In the genomic region with DNA sequence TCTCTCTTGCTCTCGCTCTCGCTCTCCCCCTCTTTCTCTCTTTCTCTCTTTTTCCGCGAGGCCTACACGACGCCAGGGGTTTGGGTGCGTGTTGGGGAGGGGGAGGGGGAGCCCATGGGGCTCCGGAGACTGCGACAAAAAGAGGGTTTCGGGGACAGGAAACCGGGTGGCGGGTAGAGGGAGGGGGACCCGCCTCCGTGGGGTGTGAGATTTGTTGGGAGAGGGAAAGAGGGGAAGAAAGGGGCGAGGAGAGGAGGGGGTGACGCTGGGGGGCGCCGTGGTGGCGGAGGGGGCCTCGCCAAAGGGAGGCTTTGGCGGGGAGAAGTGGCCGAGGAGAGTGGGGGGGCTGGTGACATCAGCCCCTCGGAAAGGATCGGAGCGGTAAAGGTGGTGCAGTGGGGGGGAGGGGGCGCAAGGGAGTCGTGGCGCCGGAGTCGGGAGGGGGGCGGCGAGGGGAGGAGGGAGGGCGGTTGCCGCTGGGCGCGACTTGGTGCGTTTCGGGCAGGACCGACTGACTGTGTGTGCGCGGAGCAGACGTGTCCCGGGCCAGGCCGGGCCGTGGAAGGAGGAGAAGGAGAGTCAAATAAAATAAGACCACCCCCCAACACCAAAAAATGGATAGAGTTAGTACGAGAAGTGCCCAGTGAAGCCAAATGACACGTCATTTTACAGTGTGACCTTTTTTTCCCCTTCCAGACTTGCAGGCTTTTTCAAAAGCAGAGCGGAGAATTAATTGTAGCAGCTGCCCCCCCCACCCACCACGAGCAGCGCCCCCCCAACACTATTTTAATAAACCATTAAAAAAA, we compare ENCODE assay signal across 8 cellular contexts. TPM values are rescaled to one million over a fixed set of nuclear protein-coding genes. Genes with fewer than 3 reads are reported as not detected.
DNase-seq lines count a peak whose midpoint lies in the region; ATAC-seq and TF ChIP-seq lines count a peak whose summit lies in the region.

No MANE protein-coding gene starts in this region.

- peaks cover 48 to 65% (median 53%) of the 10 kb centered on the region in 10 experiments for H3K4me1 ChIP-seq in BLaER1 treated with 17β-estradiol and CSF1 and Interleukin-3, amounts not matched to agents 10 nM and 100 nM
- H3K4me1 ChIP-seq in HAP-1 = peaks cover 25% of the 10 kb centered on the region

- no peaks in the 10 kb centered on the region for H3K27me3 ChIP-seq in BLaER1 treated with 17β-estradiol and CSF1 and Interleukin-3, amounts not matched to agents 10 nM and 100 nM
- H3K27me3 ChIP-seq in HAP-1 (ENCODE audit: low read depth) = no peaks in the 10 kb centered on the region

- peak overlapping the region; percentile 86 to 98 (median 95) for H3K27ac ChIP-seq in BLaER1 treated with 17β-estradiol and CSF1 and Interleukin-3, amounts not matched to agents 10 nM and 100 nM

- DNase-seq in HAP-1 (ENCODE audit: low spot score in 2 of 2) (peak; percentile 70 to 90), NCI-H2227 (lab: John Stamatoyannopoulos, UW; ENCODE audit: unreplicated experiment) (peak; percentile 78), choroid plexus epithelial cell (ENCODE audit: low read depth) (peak; percentile 51), left lobe of liver (ENCODE audit: low spot score) (peak; percentile 69)
- peak; percentile 71 to 76 for DNase-seq in activated CD4-positive, alpha-beta T cell treated with anti-CD3 and anti-CD28 coated beads for 4 hours
- DNase-seq in stimulated activated CD4-positive, alpha-beta T cell treated with anti-CD3 and anti-CD28 coated beads, Interleukin-2, amount 100 ng/mL, for 48 hours = peak; percentile 61 to 66

- peaks cover 10 to 37% (median 24%) of the 10 kb centered on the region in 11 experiments; a peak in 21 of 22 replicates for H3K36me3 ChIP-seq in BLaER1 treated with 17β-estradiol and CSF1 and Interleukin-3, amounts not matched to agents 10 nM and 100 nM
- peaks cover 19% of the 10 kb centered on the region for H3K36me3 ChIP-seq in HAP-1 (replicated peaks)

- peaks cover 45 to 64% (median 57%) of the 10 kb centered on the region in 11 experiments for H4K20me1 ChIP-seq in BLaER1 treated with 17β-estradiol and CSF1 and Interleukin-3, amounts not matched to agents 10 nM and 100 nM

- in situ Hi-C loops in HAP-1 (cut with MboI; ENCODE audit: low sequenced_read_pairs) = no loop called here

- peak overlapping the region; percentile 85 to 99 (median 91) for H3K4me2 ChIP-seq in BLaER1 treated with 17β-estradiol and CSF1 and Interleukin-3, amounts not matched to agents 10 nM and 100 nM

- H3K9ac ChIP-seq in BLaER1 treated with 17β-estradiol and CSF1 and Interleukin-3, amounts not matched to agents 10 nM and 100 nM = peak overlapping the region; percentile 88 to 99 (median 96)

- peaks cover 0 to 8% (median 0%) of the 10 kb centered on the region in 11 experiments; a peak in 6 of 22 replicates for H3K9me3 ChIP-seq in BLaER1 treated with 17β-estradiol and CSF1 and Interleukin-3, amounts not matched to agents 10 nM and 100 nM (replicated peaks in 1 of 11)
- H3K9me3 ChIP-seq in HAP-1 = no peaks in the 10 kb centered on the region

- peak; percentile 35 for ATAC-seq in left lobe of liver
- no peak for ATAC-seq in HG03342 (IDR thresholded peaks at IDR 0.05; ENCODE audit: unreplicated experiment)

- peak overlapping the region; percentile 66 to 91 (median 80) for H3K4me3 ChIP-seq in BLaER1 treated with 17β-estradiol and CSF1 and Interleukin-3, amounts not matched to agents 10 nM and 100 nM
- H3K4me3 ChIP-seq in HAP-1 (peak overlapping the region; percentile 75), choroid plexus epithelial cell (ENCODE audit: low read depth, low read length) (peak overlapping the region; percentile 81)

- TF ChIP-seq CTCF in choroid plexus epithelial cell (conservative IDR thresholded peaks at IDR 0.05; ENCODE audit: low read depth, low read length) = no peak

RNA-seq across cellular contexts. Expression of a gene that starts 39.8 kb away (rescaled TPM):
- 305 TPM for total RNA-seq in left lobe of liver

RNA-seq across cellular contexts. Expression of a gene that starts 41.6 kb away (rescaled TPM):
- total RNA-seq in left lobe of liver = 0.35 TPM
